1 cellular context compared by ENCODE assay signal in genomic region chr18:62450175-62450545, GRCh38.
TF ChIP-seq lines count a peak whose summit lies in the region.

No MANE protein-coding gene starts in this region.

TF ChIP-seq in K562, 482 proteins besides CTCF, POLR2A, EP300 and RAD21 (continued from another document and continues in another):
- TF ChIP-seq TSHZ1 (CRISPR knock-in tag; IDR thresholded peaks at IDR 0.05) = peak; percentile 83
- peak in 1 of 3 experiments; percentile 63; a peak in 1 of 6 replicates for TF ChIP-seq ZBTB11 (CRISPR knock-in tag; IDR thresholded peaks at IDR 0.05)
- peak; percentile 73; the same call in 1 of the 2 replicates for TF ChIP-seq ZBTB34 (CRISPR knock-in tag; IDR thresholded peaks at IDR 0.05)
- TF ChIP-seq CBX1 (IDR thresholded peaks at IDR 0.05; ENCODE audit: low read depth) = no peak
- TF ChIP-seq TAF15 (IDR thresholded peaks at IDR 0.05; ENCODE audit: low read depth, low read length) = no peak
- TF ChIP-seq PPARD (CRISPR knock-in tag; IDR thresholded peaks at IDR 0.05) = peak; percentile 49; the same call in 1 of the 2 replicates
- TF ChIP-seq ZNF740 (CRISPR knock-in tag; IDR thresholded peaks at IDR 0.05) = no peak
- peak in 1 of 2 experiments; percentile 93; a peak in 2 of 4 replicates for TF ChIP-seq ZNF740 (tag; IDR thresholded peaks at IDR 0.05)
- TF ChIP-seq ZNF79 (CRISPR knock-in tag; IDR thresholded peaks at IDR 0.05; ENCODE audit: low read depth) = peak; percentile 64; the same call in 1 of the 2 replicates
- peak; percentile 80 for TF ChIP-seq ZNF140 (CRISPR knock-in tag; IDR thresholded peaks at IDR 0.05)
- no peak for TF ChIP-seq ARID1B (IDR thresholded peaks at IDR 0.05)
- peak; percentile 62 for TF ChIP-seq ETV1 (tag; conservative IDR thresholded peaks at IDR 0.05; ENCODE audit: low read depth)
- TF ChIP-seq MAZ (CRISPR knock-in tag; conservative IDR thresholded peaks at IDR 0.05 in 1 of 2, IDR thresholded peaks at IDR 0.05 in 1 of 2) = peak in 1 of 2 experiments; percentile 65; a peak in 1 of 4 replicates
- TF ChIP-seq TCF7 (IDR thresholded peaks at IDR 0.05; ENCODE audit: borderline replicate concordance) = no peak
- 0 out of 2 replicates have a peak, but pooled peaks have one; percentile 59 for TF ChIP-seq ZNF696 (CRISPR knock-in tag; conservative IDR thresholded peaks at IDR 0.05)
- TF ChIP-seq IFI16 (CRISPR knock-in tag; IDR thresholded peaks at IDR 0.05) = peak; percentile 72; the same call in 1 of the 2 replicates
- peak; percentile 83; the same call in 1 of the 2 replicates for TF ChIP-seq TEAD2 (tag; IDR thresholded peaks at IDR 0.05)
- peak; percentile 87 for TF ChIP-seq SMAD3 (CRISPR knock-in tag; conservative IDR thresholded peaks at IDR 0.05)
- peak; percentile 64 for TF ChIP-seq STAT5B (CRISPR knock-in tag; IDR thresholded peaks at IDR 0.05)
- TF ChIP-seq ZNF12 (CRISPR knock-in tag; IDR thresholded peaks at IDR 0.05) = no peak
- peak; percentile 92 for TF ChIP-seq MEF2D (tag; conservative IDR thresholded peaks at IDR 0.05; ENCODE audit: low read depth)
- TF ChIP-seq SAFB2 (IDR thresholded peaks at IDR 0.05; ENCODE audit: borderline replicate concordance, low read depth, low read length, severe bottlenecking) = no peak
- TF ChIP-seq CREBBP (IDR thresholded peaks at IDR 0.05; ENCODE audit: low read depth, low read length) = no peak
- peak; percentile 59; the same call in 1 of the 2 replicates for TF ChIP-seq CREB5 (CRISPR knock-in tag; IDR thresholded peaks at IDR 0.05)
- TF ChIP-seq ZNF384 (IDR thresholded peaks at IDR 0.05; ENCODE audit: low read depth, low read length) = no peak
- no peak for TF ChIP-seq RBM39 (optimal IDR thresholded peaks at IDR 0.05; ENCODE audit: low read depth, low read length)
- TF ChIP-seq SMAD4 (CRISPR knock-in tag; conservative IDR thresholded peaks at IDR 0.05) = peak; percentile 97
- peak; percentile 83 for TF ChIP-seq ZNF449 (CRISPR knock-in tag; IDR thresholded peaks at IDR 0.05)
- TF ChIP-seq NR2C1 (IDR thresholded peaks at IDR 0.05) = no peak
- TF ChIP-seq NR2C1 (tag; IDR thresholded peaks at IDR 0.05) = peak; percentile 91
- TF ChIP-seq GTF2E2 (tag; IDR thresholded peaks at IDR 0.05) = no peak
- TF ChIP-seq MBD1 (CRISPR knock-in tag; IDR thresholded peaks at IDR 0.05) = no peak
- TF ChIP-seq NCOR1 (IDR thresholded peaks at IDR 0.05) = no peak
- peak; percentile 96 for TF ChIP-seq ZNF175 (CRISPR knock-in tag; IDR thresholded peaks at IDR 0.05; ENCODE audit: low read depth)
- TF ChIP-seq FOXJ2 (tag; IDR thresholded peaks at IDR 0.05) = peak; percentile 40; the same call in 1 of the 2 replicates
- TF ChIP-seq ZNF589 (CRISPR knock-in tag; IDR thresholded peaks at IDR 0.05; ENCODE audit: low read depth) = peak; percentile 96
- peak; percentile 54; the same call in 1 of the 2 replicates for TF ChIP-seq RREB1 (CRISPR knock-in tag; IDR thresholded peaks at IDR 0.05)
- TF ChIP-seq ZNF197 (CRISPR knock-in tag; IDR thresholded peaks at IDR 0.05; ENCODE audit: low read depth) = peak; percentile 88
- peak; percentile 88 for TF ChIP-seq PYGO2 (tag; IDR thresholded peaks at IDR 0.05)
- TF ChIP-seq ZKSCAN8 (CRISPR knock-in tag; IDR thresholded peaks at IDR 0.05) = peak; percentile 72
